2 cellular contexts compared by ENCODE assay signal in genomic region chr7:117012284-117013174, GRCh38.
A peak's percentile ranks its signal among the peaks of the same experiment; 100 is the strongest.
TF ChIP-seq lines count a peak whose summit lies in the region.

No MANE protein-coding gene starts in this region.

TF ChIP-seq in HCT116, 20 proteins besides CTCF, POLR2A, EP300 and RAD21 (continued from another document):
- TF ChIP-seq ELF1 (IDR thresholded peaks at IDR 0.05; ENCODE audit: borderline replicate concordance, low read depth) (no peak), ZBTB33 (IDR thresholded peaks at IDR 0.05; ENCODE audit: extremely low read depth, insufficient replicate concordance, low read length) (no peak), SIN3A (IDR thresholded peaks at IDR 0.05; ENCODE audit: low read depth) (no peak), CEBPB (IDR thresholded peaks at IDR 0.05; ENCODE audit: low read depth) (no peak), SRF (IDR thresholded peaks at IDR 0.05; ENCODE audit: low read depth) (no peak), REST (IDR thresholded peaks at IDR 0.05; ENCODE audit: low read depth) (no peak), YY1 (IDR thresholded peaks at IDR 0.05; ENCODE audit: extremely low read depth, insufficient replicate concordance, low read depth, low read length) (no peak), EZH2phosphoT487 (IDR thresholded peaks at IDR 0.05; ENCODE audit: borderline replicate concordance) (no peak), ZFX (IDR thresholded peaks at IDR 0.05) (no peak)
- TF ChIP-seq, protein P1, sequence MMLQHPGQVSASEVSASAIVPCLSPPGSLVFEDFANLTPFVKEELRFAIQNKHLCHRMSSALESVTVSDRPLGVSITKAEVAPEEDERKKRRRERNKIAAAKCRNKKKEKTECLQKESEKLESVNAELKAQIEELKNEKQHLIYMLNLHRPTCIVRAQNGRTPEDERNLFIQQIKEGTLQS (IDR thresholded peaks at IDR 0.05): no peak

TF ChIP-seq in GM12878, 131 proteins besides CTCF, POLR2A, EP300 and RAD21 (continued from another document):
- TF ChIP-seq ATF2 (IDR thresholded peaks at IDR 0.05; ENCODE audit: low read length) (no peak), CUX1 (IDR thresholded peaks at IDR 0.05; ENCODE audit: insufficient replicate concordance, low read depth, low read length) (peak; percentile 10), IRF4 (IDR thresholded peaks at IDR 0.05; ENCODE audit: low read depth, low read length) (no peak)
- TF ChIP-seq, protein P2, sequence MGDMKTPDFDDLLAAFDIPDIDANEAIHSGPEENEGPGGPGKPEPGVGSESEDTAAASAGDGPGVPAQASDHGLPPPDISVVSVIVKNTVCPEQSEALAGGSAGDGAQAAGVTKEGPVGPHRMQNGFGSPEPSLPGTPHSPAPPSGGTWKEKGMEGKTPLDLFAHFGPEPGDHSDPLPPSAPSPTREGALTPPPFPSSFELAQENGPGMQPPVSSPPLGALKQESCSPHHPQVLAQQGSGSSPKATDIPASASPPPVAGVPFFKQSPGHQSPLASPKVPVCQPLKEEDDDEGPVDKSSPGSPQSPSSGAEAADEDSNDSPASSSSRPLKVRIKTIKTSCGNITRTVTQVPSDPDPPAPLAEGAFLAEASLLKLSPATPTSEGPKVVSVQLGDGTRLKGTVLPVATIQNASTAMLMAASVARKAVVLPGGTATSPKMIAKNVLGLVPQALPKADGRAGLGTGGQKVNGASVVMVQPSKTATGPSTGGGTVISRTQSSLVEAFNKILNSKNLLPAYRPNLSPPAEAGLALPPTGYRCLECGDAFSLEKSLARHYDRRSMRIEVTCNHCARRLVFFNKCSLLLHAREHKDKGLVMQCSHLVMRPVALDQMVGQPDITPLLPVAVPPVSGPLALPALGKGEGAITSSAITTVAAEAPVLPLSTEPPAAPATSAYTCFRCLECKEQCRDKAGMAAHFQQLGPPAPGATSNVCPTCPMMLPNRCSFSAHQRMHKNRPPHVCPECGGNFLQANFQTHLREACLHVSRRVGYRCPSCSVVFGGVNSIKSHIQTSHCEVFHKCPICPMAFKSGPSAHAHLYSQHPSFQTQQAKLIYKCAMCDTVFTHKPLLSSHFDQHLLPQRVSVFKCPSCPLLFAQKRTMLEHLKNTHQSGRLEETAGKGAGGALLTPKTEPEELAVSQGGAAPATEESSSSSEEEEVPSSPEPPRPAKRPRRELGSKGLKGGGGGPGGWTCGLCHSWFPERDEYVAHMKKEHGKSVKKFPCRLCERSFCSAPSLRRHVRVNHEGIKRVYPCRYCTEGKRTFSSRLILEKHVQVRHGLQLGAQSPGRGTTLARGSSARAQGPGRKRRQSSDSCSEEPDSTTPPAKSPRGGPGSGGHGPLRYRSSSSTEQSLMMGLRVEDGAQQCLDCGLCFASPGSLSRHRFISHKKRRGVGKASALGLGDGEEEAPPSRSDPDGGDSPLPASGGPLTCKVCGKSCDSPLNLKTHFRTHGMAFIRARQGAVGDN (IDR thresholded peaks at IDR 0.05): 0 out of 2 replicates have a peak, but pooled peaks have one; percentile 23
